ENCODE assay signal across 15 cellular contexts in genomic region chr11:81197396-81197795, GRCh38.
DNase-seq lines count a peak whose midpoint lies in the region; ATAC-seq, FAIRE-seq and TF ChIP-seq lines count a peak whose summit lies in the region.
"Had no signal": no experiment of that assay in that cellular context is flagged by ENCODE, and none has a peak within 500 bp of the region (broad histone marks: within the 10 kb centered on the region; RNA-seq: fewer than 3 reads in every experiment).

No MANE protein-coding gene starts in this region.

- H3K79me2 ChIP-seq in GM23338 (replicated peaks; ENCODE audit: insufficient read depth) (no peaks in the 10 kb centered on the region), H1 (ENCODE audit: control insufficient read depth in 1 of 2, insufficient read depth in 2 of 2, low read length in 2 of 2) (no peaks in the 10 kb centered on the region), neural progenitor cell (ENCODE audit: low read depth) (no peaks in the 10 kb centered on the region)

- H4K91ac ChIP-seq in H1 (replicated peaks; ENCODE audit: insufficient read length, low read length) = no peak overlapping the region

- peaks cover 15% of the 10 kb centered on the region for H3K9me2 ChIP-seq in GM23338 (ENCODE audit: insufficient read depth)

- TF ChIP-seq POLR2A in H1 (IDR thresholded peaks at IDR 0.05; ENCODE audit: control extremely low read depth in 1 of 2, low read depth in 2 of 2, low read length in 2 of 2) = no peak

- H3K14ac ChIP-seq in H1 (ENCODE audit: insufficient read length) = no peak overlapping the region

- H3K9me3 ChIP-seq in Panc1 (ENCODE audit: control insufficient read depth, insufficient read depth, low read depth, low read length) = no peaks in the 10 kb centered on the region
- H3K9me3 ChIP-seq in H1 (ENCODE audit: insufficient read depth in 2 of 2, low read depth in 1 of 2, low read length in 1 of 2) = peaks cover 0 to 9% of the 10 kb centered on the region in 2 experiments; a peak in 1 of 4 replicates
- no peaks in the 10 kb centered on the region for H3K9me3 ChIP-seq in neural progenitor cell (ENCODE audit: low read depth)

- no peak overlapping the region for H2BK120ac ChIP-seq in H1 (replicated peaks; ENCODE audit: low read depth, low read length)

- H3K23ac ChIP-seq in H1 (ENCODE audit: insufficient read length) = no peak overlapping the region

- H3K27ac Mint-ChIP-seq in GM23338 (no peak overlapping the region), neural progenitor cell (no peak overlapping the region)
- H3K27ac Mint-ChIP-seq: B cell; CD4-positive, alpha-beta T cell had no signal

- H3K4me3 Mint-ChIP-seq in GM23338 = no peak overlapping the region
- H3K4me3 Mint-ChIP-seq in neural progenitor cell = no peak overlapping the region
- H3K4me3 Mint-ChIP-seq: B cell; CD4-positive, alpha-beta T cell had no signal

- H3K4me2 ChIP-seq in GM23338 (no peak overlapping the region), H1 (ENCODE audit: insufficient read depth in 1 of 2, low read depth in 2 of 2, low read length in 2 of 2) (no peak overlapping the region), neural progenitor cell (no peak overlapping the region)

- H3K9ac ChIP-seq in H1 (replicated peaks in 1 of 4; ENCODE audit: extremely low read depth in 1 of 4, low read depth in 3 of 4, low read length in 3 of 4) = no peak overlapping the region
- no peak overlapping the region for H3K9ac ChIP-seq in neural progenitor cell

- ATAC-seq in GM23338 = no peak
- ATAC-seq in Panc1 = no peak
- ATAC-seq: HCT116 had no signal

- H2BK5ac ChIP-seq in H1 (ENCODE audit: low read depth, low read length) = no peak overlapping the region

- H3K9me3 Mint-ChIP-seq in GM23338 (peaks cover 26% of the 10 kb centered on the region), neural progenitor cell (peaks cover 7% of the 10 kb centered on the region)

- in situ Hi-C loops in Panc1 (cut with HindIII; ENCODE audit: low pct_unique_long_range_greater_than_20kb, low sequenced_read_pairs) = no loop called here

- no peak overlapping the region for H3K4me3 ChIP-seq in GM23338
- H3K4me3 ChIP-seq in Panc1 (ENCODE audit: low read depth in 2 of 2, low read length in 2 of 2) = no peak overlapping the region
- no peak overlapping the region for H3K4me3 ChIP-seq in H1 (ENCODE audit: extremely low read depth in 1 of 4, insufficient read depth in 2 of 4, low read depth in 3 of 4, low read length in 4 of 4)
- H3K4me3 ChIP-seq in neural progenitor cell = no peak overlapping the region

- no peak overlapping the region for H3K18ac ChIP-seq in H1 (ENCODE audit: extremely low read depth, low read length)

- no peak overlapping the region for H2BK20ac ChIP-seq in H1 (ENCODE audit: low read length)

- 77% methylated on average over 3 of the region's 3 CpGs; no CpG with 5 or more reads in 1 of the 2 experiments for WGBS in H1 (ENCODE audit: extremely low coverage in 1 of 2, insufficient coverage in 1 of 2, insufficient read length in 1 of 2, insufficient replicate concordance in 2 of 2, low coverage in 1 of 2, low lambda C conversion rate in 2 of 2, missing lambda C conversion rate in 1 of 2), 2 experiments

- no peak overlapping the region for H2BK15ac ChIP-seq in H1 (ENCODE audit: low read length)

- H4K20me1 ChIP-seq in GM23338 (replicated peaks; ENCODE audit: insufficient read depth) = no peaks in the 10 kb centered on the region
- no peaks in the 10 kb centered on the region for H4K20me1 ChIP-seq in H1 (replicated peaks in 1 of 2; ENCODE audit: control insufficient read depth in 1 of 2, insufficient read depth in 2 of 2, low read length in 2 of 2)
- no peaks in the 10 kb centered on the region for H4K20me1 ChIP-seq in neural progenitor cell (ENCODE audit: low read depth)

- BruUV-seq in Panc1 (replicated peaks; lab: Mats Ljungman, UMichigan) = no TSS peak

- H4K8ac ChIP-seq in H1 (ENCODE audit: extremely low read depth, insufficient read depth, low read length) = no peak overlapping the region

- H2BK12ac ChIP-seq in H1 (ENCODE audit: low read depth, low read length) = no peak overlapping the region

- H3K27ac ChIP-seq in GM23338 (ENCODE audit: low read depth) = no peak overlapping the region
- H3K27ac ChIP-seq in Panc1 (ENCODE audit: low read length) = no peak overlapping the region
- no peak overlapping the region for H3K27ac ChIP-seq in H1 (ENCODE audit: low read depth, low read length)
- H3K27ac ChIP-seq in neural progenitor cell = no peak overlapping the region

- no peak overlapping the region for H2AK5ac ChIP-seq in H1 (ENCODE audit: low read depth, low read length)

- no peaks in the 10 kb centered on the region for H3K23me2 ChIP-seq in H1 (ENCODE audit: low read depth, low read length)

- H3K36me3 Mint-ChIP-seq in GM23338 (ENCODE audit: low read depth) (peaks cover 22% of the 10 kb centered on the region), neural progenitor cell (no peaks in the 10 kb centered on the region)

- H4K5ac ChIP-seq in H1 (ENCODE audit: insufficient read length, low read depth, low read length) = no peak overlapping the region

- DNase-seq in GM23338 (ENCODE audit: low spot score) = peak; percentile 28
- DNase-seq in Panc1 (ENCODE audit: low read depth, low spot score) = no peak
- no peak for DNase-seq in H1 (ENCODE audit: low read depth in 1 of 2, low spot score in 2 of 2)
- no peak for DNase-seq in neural progenitor cell (ENCODE audit: low spot score)
- DNase-seq in amygdala (lab: John Stamatoyannopoulos, UW) = no peak
- no peak for DNase-seq in ecto neural progenitor cell (ENCODE audit: low spot score)
- no peak for DNase-seq in cortex of kidney (lab: John Stamatoyannopoulos, UW)
- DNase-seq: C1 segment of cervical spinal cord; CD4-positive, alpha-beta T cell; DMS79; EL had no signal

- peaks cover 1% of the 10 kb centered on the region for H3K27me3 Mint-ChIP-seq in GM23338 (ENCODE audit: insufficient read depth, low read depth, poor library complexity)
- H3K27me3 Mint-ChIP-seq in neural progenitor cell (ENCODE audit: insufficient read depth, low read depth) = no peaks in the 10 kb centered on the region
- H3K27me3 Mint-ChIP-seq: B cell; CD4-positive, alpha-beta T cell had no signal

- H3K4me1 ChIP-seq in GM23338 (ENCODE audit: insufficient read depth) = no peaks in the 10 kb centered on the region
- no peaks in the 10 kb centered on the region for H3K4me1 ChIP-seq in Panc1 (ENCODE audit: control insufficient read depth, insufficient read depth, low read length)
- H3K4me1 ChIP-seq in H1 (replicated peaks in 1 of 4; ENCODE audit: control insufficient read depth in 3 of 4, insufficient read depth in 4 of 4, low read length in 3 of 4) = no peaks in the 10 kb centered on the region
- H3K4me1 ChIP-seq in neural progenitor cell = no peaks in the 10 kb centered on the region

- peak; percentile 33 to 35 for TF ChIP-seq CTCF in GM23338 (conservative IDR thresholded peaks at IDR 0.05; ENCODE audit: low read depth in 2 of 2)
- TF ChIP-seq CTCF in Panc1 (IDR thresholded peaks at IDR 0.05) = peak; percentile 11; the same call in 1 of the 2 replicates
- peak in 2 of 3 experiments; percentile 36 to 46; a peak in 3 of 4 replicates for TF ChIP-seq CTCF in H1 (IDR thresholded peaks at IDR 0.05; ENCODE audit: control extremely low read depth in 1 of 3, insufficient read depth in 1 of 3, low read depth in 1 of 3, low read length in 3 of 3)
- peak; percentile 7 for TF ChIP-seq CTCF in neural progenitor cell (IDR thresholded peaks at IDR 0.05)

- intact Hi-C loops in Panc1 (cut with micrococcal nuclease; ENCODE audit: unreplicated experiment) = no loop called here

- H3F3A ChIP-seq in GM23338 (replicated peaks; ENCODE audit: low read depth) (no peaks in the 10 kb centered on the region), neural progenitor cell (ENCODE audit: low read depth) (no peaks in the 10 kb centered on the region)

- peak; percentile 33 to 46; a peak in 3 of 4 replicates for TF ChIP-seq RAD21 in H1 (IDR thresholded peaks at IDR 0.05 in 1 of 2, conservative IDR thresholded peaks at IDR 0.05 in 1 of 2; ENCODE audit: low read depth in 2 of 2, low read length in 2 of 2)

- no peak overlapping the region for H3K4ac ChIP-seq in H1 (replicated peaks; ENCODE audit: insufficient read length, low read depth, low read length)

- no peak for TF ChIP-seq EP300 in H1 (IDR thresholded peaks at IDR 0.05; ENCODE audit: borderline replicate concordance in 1 of 2, low read depth in 2 of 2, low read length in 2 of 2)

- CTCF ChIA-PET in Panc1 (lab: Charles Lee) (no interaction called here), H1 (lab: Charles Lee; ENCODE audit: partially characterized antibody) (interaction anchor here (1.2 kb wide), 1 partner anchor 10 kb away, joined by 3 read pairs; no protein-coding TSS in a partner anchor)

- POLR2A ChIA-PET in Panc1 (lab: Charles Lee) = no interaction called here
- POLR2A ChIA-PET in H1 (lab: Charles Lee; ENCODE audit: partially characterized antibody) = no interaction called here

- no peaks in the 10 kb centered on the region for H3K4me1 Mint-ChIP-seq in GM23338
- H3K4me1 Mint-ChIP-seq in neural progenitor cell = no peaks in the 10 kb centered on the region
- H3K4me1 Mint-ChIP-seq: B cell had no signal

- H3K27me3 ChIP-seq in GM23338 (ENCODE audit: insufficient read depth) = no peaks in the 10 kb centered on the region
- no peaks in the 10 kb centered on the region for H3K27me3 ChIP-seq in Panc1 (ENCODE audit: control insufficient read depth, insufficient read depth, low read length)
- H3K27me3 ChIP-seq in H1 (replicated peaks in 1 of 4; ENCODE audit: control insufficient read depth in 3 of 4, extremely low read depth in 1 of 4, insufficient read depth in 3 of 4, low read length in 3 of 4) = no peaks in the 10 kb centered on the region
- H3K27me3 ChIP-seq in neural progenitor cell = no peaks in the 10 kb centered on the region

- H3K36me3 ChIP-seq in GM23338 (ENCODE audit: insufficient read depth) (no peaks in the 10 kb centered on the region), Panc1 (ENCODE audit: control insufficient read depth, insufficient read depth, low read length) (no peaks in the 10 kb centered on the region), H1 (ENCODE audit: control insufficient read depth in 2 of 4, insufficient read depth in 4 of 4, low read length in 3 of 4) (no peaks in the 10 kb centered on the region), neural progenitor cell (no peaks in the 10 kb centered on the region)

- H3K56ac ChIP-seq in H1 (replicated peaks; ENCODE audit: insufficient read length, low read depth, low read length) = no peak overlapping the region

- H2AFZ ChIP-seq in GM23338 (no peak overlapping the region), H1 (ENCODE audit: low read length) (no peak overlapping the region), neural progenitor cell (replicated peaks) (no peak overlapping the region)

- FAIRE-seq in H1 (lab: Jason Lieb, UNC) = no peak
- FAIRE-seq: G401.6, GM12891 had no signal

- no peaks in the 10 kb centered on the region for H3K79me1 ChIP-seq in H1 (ENCODE audit: low read depth, low read length)

TF ChIP-seq in GM23338, 12 proteins besides CTCF, POLR2A, EP300 and RAD21 (continues in another document):
- no peak for TF ChIP-seq EZH2phosphoT487 (IDR thresholded peaks at IDR 0.05; ENCODE audit: unreplicated experiment)

TF ChIP-seq in H1, 55 proteins besides CTCF, POLR2A, EP300 and RAD21 (continues in another document):
- TF ChIP-seq ASH2L (IDR thresholded peaks at IDR 0.05; ENCODE audit: low read length) (no peak), TEAD4 (IDR thresholded peaks at IDR 0.05; ENCODE audit: low read depth, low read length) (no peak), CBX5 (IDR thresholded peaks at IDR 0.05; ENCODE audit: low read depth, low read length) (no peak)
